Comparison of ENCODE assay signal across 9 cellular contexts in the genomic region with DNA sequence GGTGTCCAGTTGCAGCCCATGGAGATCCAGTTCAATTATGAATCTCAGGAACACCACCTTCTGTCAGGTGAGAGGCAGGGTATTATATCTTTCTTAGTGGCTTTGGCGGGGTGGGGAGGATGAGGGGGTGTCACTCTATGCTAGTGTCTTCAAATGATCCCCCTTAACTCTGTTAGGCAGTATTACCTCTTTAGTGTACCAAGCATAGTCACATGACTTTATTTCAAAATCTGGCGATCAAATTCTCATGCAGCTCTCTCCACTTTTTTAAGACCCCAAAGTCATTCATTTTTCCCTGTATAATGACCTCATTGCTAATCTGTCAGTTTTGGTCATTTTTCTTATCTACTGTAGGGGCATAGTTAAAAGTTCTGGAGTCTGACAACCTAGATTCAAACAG. TPM values are rescaled to one million over a fixed set of nuclear protein-coding genes. Genes with fewer than 3 reads are reported as not detected.
A peak's percentile ranks its signal among the peaks of the same experiment; 100 is the strongest.
DNase-seq lines count a peak whose midpoint lies in the region; ATAC-seq and TF ChIP-seq lines count a peak whose summit lies in the region.
"Had no signal": no experiment of that assay in that cellular context is flagged by ENCODE, and none has a peak within 500 bp of the region (broad histone marks: within the 10 kb centered on the region; RNA-seq: fewer than 3 reads in every experiment).

No MANE protein-coding gene starts in this region.

- H3K27ac ChIP-seq in BLaER1 (peak overlapping the region; percentile 83; the same call in 1 of the 2 replicates), Karpas-422 (ENCODE audit: low read length) (peak overlapping the region; percentile 79; the same call in 1 of the 2 replicates), coronary artery (no peak overlapping the region)

- peaks cover 95% of the 10 kb centered on the region for H3K79me2 ChIP-seq in Karpas-422 (ENCODE audit: low read length)

- H3K4me3 ChIP-seq in BLaER1 = peak overlapping the region; percentile 75
- H3K4me3 ChIP-seq in Karpas-422 (ENCODE audit: low read length) = peak overlapping the region; percentile 99
- peak overlapping the region; percentile 82 for H3K4me3 ChIP-seq in coronary artery

- H3K36me3 ChIP-seq in BLaER1 (peaks cover 40% of the 10 kb centered on the region), Karpas-422 (ENCODE audit: insufficient read depth, low read length) (peaks cover 55% of the 10 kb centered on the region)

- no peaks in the 10 kb centered on the region; the same call in 1 of the 2 replicates for H4K20me1 ChIP-seq in BLaER1
- H4K20me1 ChIP-seq in Karpas-422 (ENCODE audit: insufficient read depth, low read depth, low read length) = no peaks in the 10 kb centered on the region

- intact Hi-C loops in sciatic nerve (cut with DNase I) = no loop called here

- no peaks in the 10 kb centered on the region for H3K27me3 ChIP-seq in BLaER1
- H3K27me3 ChIP-seq in Karpas-422 (ENCODE audit: low read length) = no peaks in the 10 kb centered on the region

- no peaks in the 10 kb centered on the region for H3K27me3 Mint-ChIP-seq in natural killer cell treated with Interleukin-12 subunit alpha and Interleukin-12 subunit beta and Interleukin-15 and Interleukin-18, amount 100 ng/mL, for 72 hours

- H3K27ac Mint-ChIP-seq in natural killer cell treated with Interleukin-12 subunit alpha and Interleukin-12 subunit beta and Interleukin-15 and Interleukin-18, amount 100 ng/mL, for 72 hours = peak overlapping the region; percentile 95 to 99

- peaks cover 2% of the 10 kb centered on the region for H3K9me3 Mint-ChIP-seq in natural killer cell treated with Interleukin-12 subunit alpha and Interleukin-12 subunit beta and Interleukin-15 and Interleukin-18, amount 100 ng/mL, for 72 hours

- H3K9ac ChIP-seq in BLaER1 = peak overlapping the region; percentile 84
- peak overlapping the region; percentile 98 for H3K9ac ChIP-seq in Karpas-422 (ENCODE audit: low read length)

- no peaks in the 10 kb centered on the region for H3K9me2 ChIP-seq in Karpas-422 (replicated peaks; ENCODE audit: insufficient read depth, low read length)

- peaks cover 48 to 54% of the 10 kb centered on the region in 2 donors for H3K4me1 Mint-ChIP-seq in natural killer cell treated with Interleukin-12 subunit alpha and Interleukin-12 subunit beta and Interleukin-15 and Interleukin-18, amount 100 ng/mL, for 72 hours (ENCODE audit: low read depth in 2 of 2)

- peak overlapping the region; percentile 100 for H3K4me3 Mint-ChIP-seq in natural killer cell treated with Interleukin-12 subunit alpha and Interleukin-12 subunit beta and Interleukin-15 and Interleukin-18, amount 100 ng/mL, for 72 hours

- no peak for TF ChIP-seq CTCF in coronary artery (IDR thresholded peaks at IDR 0.05)

- H3K36me3 Mint-ChIP-seq in natural killer cell treated with Interleukin-12 subunit alpha and Interleukin-12 subunit beta and Interleukin-15 and Interleukin-18, amount 100 ng/mL, for 72 hours = peaks cover 38% of the 10 kb centered on the region

- no peak for ATAC-seq in natural killer cell treated with Interleukin-12 subunit alpha and Interleukin-12 subunit beta and Interleukin-15 and Interleukin-18, amount 100 ng/mL, for 72 hours
- ATAC-seq in HG02759 (IDR thresholded peaks at IDR 0.05; ENCODE audit: unreplicated experiment) = no peak
- ATAC-seq in HG02763 (IDR thresholded peaks at IDR 0.05; ENCODE audit: unreplicated experiment) = no peak
- no peak for ATAC-seq in sciatic nerve

- no peak overlapping the region for H2AFZ ChIP-seq in Karpas-422 (ENCODE audit: low read length)

- peaks cover 26% of the 10 kb centered on the region for H3K4me1 ChIP-seq in BLaER1
- H3K4me1 ChIP-seq in Karpas-422 (ENCODE audit: low read length) = peaks cover 19% of the 10 kb centered on the region

- peak overlapping the region; percentile 91 for H3K4me2 ChIP-seq in BLaER1
- peak overlapping the region; percentile 88 for H3K4me2 ChIP-seq in Karpas-422 (ENCODE audit: low read depth, low read length, poor library complexity, severe bottlenecking)

- H3K9me3 ChIP-seq in BLaER1 (peaks cover 26% of the 10 kb centered on the region), Karpas-422 (ENCODE audit: low read length) (peaks cover 20% of the 10 kb centered on the region)

- no peak for DNase-seq in Karpas-422
- no peak for DNase-seq in coronary artery (ENCODE audit: low spot score)
- no peak for DNase-seq in natural killer cell treated with Interleukin-12 subunit alpha and Interleukin-12 subunit beta and Interleukin-15 and Interleukin-18, amount 100 ng/mL, for 72 hours (ENCODE audit: low spot score)
- DNase-seq in HUDEP-2 (lab: John Stamatoyannopoulos, UW; ENCODE audit: unreplicated experiment in 76 of 76) = no peak
- DNase-seq in sciatic nerve (ENCODE audit: low spot score) = no peak
- DNase-seq: Kasumi-1 had no signal

RNA-seq across cellular contexts. Expression of a gene that starts 1.1 kb away (rescaled TPM):
- total RNA-seq in Karpas-422 (2014; rRNA removed; shearing (Covaris generic); ENCODE audit: low replicate concordance) = 22.0 and 27.4 TPM in 2 replicates
- total RNA-seq in natural killer cell treated with Interleukin-12 subunit alpha and Interleukin-12 subunit beta and Interleukin-15 and Interleukin-18, amount 100 ng/mL, for 72 hours = 10 to 100 TPM; 22.2 to 25.6 TPM
- 28.4 TPM for total RNA-seq in sciatic nerve

RNA-seq across cellular contexts. Expression of a gene that starts 50.3 kb away (rescaled TPM):
- 31.7 and 36.4 TPM in 2 replicates for total RNA-seq in Karpas-422 (2014; rRNA removed; shearing (Covaris generic); ENCODE audit: low replicate concordance)
- 10 to 100 TPM; 12.5 to 15.0 TPM for total RNA-seq in natural killer cell treated with Interleukin-12 subunit alpha and Interleukin-12 subunit beta and Interleukin-15 and Interleukin-18, amount 100 ng/mL, for 72 hours
- 43.5 TPM for total RNA-seq in sciatic nerve

RNA-seq across cellular contexts. Expression of a gene that starts 53.1 kb away (rescaled TPM):
- 26.1 and 42.6 TPM in 2 replicates for total RNA-seq in Karpas-422 (2014; rRNA removed; shearing (Covaris generic); ENCODE audit: low replicate concordance)
- 10 to 100 TPM; 32.9 to 63.1 TPM for total RNA-seq in natural killer cell treated with Interleukin-12 subunit alpha and Interleukin-12 subunit beta and Interleukin-15 and Interleukin-18, amount 100 ng/mL, for 72 hours
- total RNA-seq in sciatic nerve = 71.0 TPM

Comparison
In these comparisons a context has a peak if more than half of its experiments do, and no peak if none do; other contexts are left out.
1. H3K27ac ChIP-seq: peak in BLaER1 (single experiment) and Karpas-422 (single experiment); none in coronary artery (0 of 2).
2. Peak in every context shown above with its lines, with median percentiles within 50 percentile points of each other: H3K4me3 ChIP-seq.